24 cellular contexts compared by ENCODE assay signal in the genomic region with DNA sequence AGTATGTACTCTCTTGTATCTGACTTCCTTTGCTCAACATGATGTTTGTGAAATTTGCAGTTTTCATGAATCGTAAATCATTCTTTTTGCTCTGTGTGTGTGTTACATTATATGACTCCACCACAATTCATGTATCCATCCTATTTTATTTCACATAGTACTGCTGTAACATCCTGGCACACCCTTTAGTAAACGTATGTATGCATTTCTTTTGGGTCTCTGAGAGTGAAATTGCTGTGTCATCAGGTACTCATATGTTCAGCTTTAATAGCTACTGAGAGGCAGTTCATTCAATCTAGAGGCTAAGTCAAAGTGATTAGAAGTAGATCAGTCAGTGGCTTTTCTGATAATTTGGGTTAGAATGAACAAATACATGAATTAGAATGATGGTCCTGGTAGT.
A peak's percentile ranks its signal among the peaks of the same experiment; 100 is the strongest.
DNase-seq lines count a peak whose midpoint lies in the region; ATAC-seq, FAIRE-seq and TF ChIP-seq lines count a peak whose summit lies in the region.
"Had no signal": no experiment of that assay in that cellular context is flagged by ENCODE, and none has a peak within 500 bp of the region (broad histone marks: within the 10 kb centered on the region; RNA-seq: fewer than 3 reads in every experiment).

No MANE protein-coding gene starts in this region.

- H3K4me2 ChIP-seq in IMR-90 (ENCODE audit: low read depth, low read length) (no peak overlapping the region), osteoblast (ENCODE audit: insufficient read depth, low read length) (no peak overlapping the region)

- no peak overlapping the region for H3K18ac ChIP-seq in IMR-90 (ENCODE audit: low read depth, low read length)

- H4K91ac ChIP-seq in IMR-90 (ENCODE audit: insufficient read depth, low read depth, low read length), result no peak overlapping the region

- no peak overlapping the region for H2AK5ac ChIP-seq in IMR-90 (ENCODE audit: low read depth, low read length)

- no CpG with 5 or more reads among the region's 2 CpGs for WGBS in IMR-90 (ENCODE audit: extremely low coverage in 2 of 2, insufficient read length in 1 of 2), 2 experiments

- no peak for FAIRE-seq in bronchial epithelial cell (lab: Jason Lieb, UNC)
- FAIRE-seq: GM12891, GM19239 had no signal

- no peak overlapping the region for H3K23ac ChIP-seq in IMR-90 (ENCODE audit: low read depth, low read length)

- H3K36me3 ChIP-seq in IMR-90 (ENCODE audit: control insufficient read depth, insufficient read depth, low read length) (no peaks in the 10 kb centered on the region), bronchial epithelial cell (ENCODE audit: control insufficient read depth, insufficient read depth, low read length) (no peaks in the 10 kb centered on the region), osteoblast (ENCODE audit: insufficient read depth, low read length) (no peaks in the 10 kb centered on the region)
- H3K36me3 ChIP-seq: BE2C, SJCRH30 had no signal

- H3K4ac ChIP-seq in IMR-90 (ENCODE audit: low read depth, low read length), result no peak overlapping the region

- H3K14ac ChIP-seq in IMR-90 (replicated peaks; ENCODE audit: low read depth, low read length), result no peak overlapping the region

- H2BK15ac ChIP-seq in IMR-90 (ENCODE audit: low read depth, low read length), result no peak overlapping the region

- H2AK9ac ChIP-seq in IMR-90 (replicated peaks; ENCODE audit: low read depth, low read length, poor library complexity), result no peak overlapping the region

- H3K27me3 ChIP-seq in IMR-90 (ENCODE audit: control insufficient read depth, insufficient read depth, low read length) (0 out of 2 replicates have a peak, but pooled peaks cover 1% of the 10 kb centered on the region), bronchial epithelial cell (ENCODE audit: control insufficient read depth, insufficient read depth, low read length) (no peaks in the 10 kb centered on the region), osteoblast (ENCODE audit: insufficient read depth, low read length) (no peaks in the 10 kb centered on the region)
- H3K27me3 ChIP-seq: BE2C, SJCRH30 had no signal

- no peak overlapping the region for H3K4me3 ChIP-seq in IMR-90 (ENCODE audit: insufficient read depth, low read depth, low read length)
- no peak overlapping the region for H3K4me3 ChIP-seq in bronchial epithelial cell (ENCODE audit: low read depth, low read length)
- no peak overlapping the region for H3K4me3 ChIP-seq in osteoblast (ENCODE audit: insufficient read depth, low read length)
- H3K4me3 ChIP-seq: SJCRH30 had no signal

- DNase-seq in IMR-90, result no peak
- peak; percentile 34 for DNase-seq in bronchial epithelial cell (ENCODE audit: low read depth)
- peak; percentile 50 for DNase-seq in osteoblast (ENCODE audit: insufficient read length, low spot score, missing footprints)
- no peak for DNase-seq in NCI-H510A (lab: John Stamatoyannopoulos, UW)
- DNase-seq: BE2C; CD8-positive, alpha-beta memory T cell; DMS79 treated with DMSO at 0.1 percent for 48 hours; GF-D8; H7; HFFc6; NCI-H1092 treated with DMSO at 0.1 percent for 48 hours; NCI-H1436; NCI-H187; NCI-H2081 treated with DMSO at 0.1 percent for 48 hours; NCI-H2171; NCI-H226; NCI-H524; NCI-H748 treated with DMSO at 0.1 percent for 48 hours; SJCRH30 had no signal

- no peaks in the 10 kb centered on the region for H3K9me1 ChIP-seq in IMR-90 (ENCODE audit: insufficient read depth, low read length)

- TF ChIP-seq CTCF in IMR-90 (conservative IDR thresholded peaks at IDR 0.05; ENCODE audit: low read depth, low read length), result no peak
- no peak for TF ChIP-seq CTCF in bronchial epithelial cell (IDR thresholded peaks at IDR 0.05; ENCODE audit: insufficient read depth, low read length, severe bottlenecking)
- no peak for TF ChIP-seq CTCF in osteoblast (IDR thresholded peaks at IDR 0.05; ENCODE audit: extremely low read depth, low read depth, low read length)

- in situ Hi-C loops in IMR-90 (cut with MboI; ENCODE audit: low sequenced_read_pairs), result loop anchor here (25.0 kb wide), 1 partner anchor 481 kb away; no protein-coding TSS in a partner anchor

- H4K20me1 ChIP-seq in IMR-90 (ENCODE audit: insufficient read depth, low read length) (no peaks in the 10 kb centered on the region), osteoblast (ENCODE audit: insufficient read depth, low read length) (no peaks in the 10 kb centered on the region)

- no peak for TF ChIP-seq POLR2A in IMR-90 (IDR thresholded peaks at IDR 0.05; ENCODE audit: low read depth, low read length)

- no peak for TF ChIP-seq RAD21 in IMR-90 (IDR thresholded peaks at IDR 0.05; ENCODE audit: low read length)

- intact Hi-C loops in IMR-90 (cut with micrococcal nuclease), result no loop called here

- H2BK20ac ChIP-seq in IMR-90 (ENCODE audit: low read depth, low read length), result no peak overlapping the region

- dilution Hi-C loops in IMR-90 (cut with HindIII; ENCODE audit: low sequenced_read_pairs, unreplicated experiment), result no loop called here

- POLR2A ChIA-PET in IMR-90 (lab: Charles Lee; ENCODE audit: unreplicated experiment), result no interaction called here

- H4K5ac ChIP-seq in IMR-90 (ENCODE audit: low read depth, low read length), result no peak overlapping the region

- no peak for ATAC-seq in IMR-90 (ENCODE audit: low read depth)
- no peak for ATAC-seq in GM19455 (IDR thresholded peaks at IDR 0.05; ENCODE audit: unreplicated experiment)
- no peak for ATAC-seq in GM18909 (IDR thresholded peaks at IDR 0.05; ENCODE audit: poor library complexity, unreplicated experiment)
- ATAC-seq in SK-N-SH treated with all-trans-retinoic acid at 6 μM for 48 hours, result no peak

- no peak overlapping the region for H2BK120ac ChIP-seq in IMR-90 (ENCODE audit: low read depth, low read length)

- no peak overlapping the region for H4K8ac ChIP-seq in IMR-90 (ENCODE audit: low read depth in 2 of 2, low read length in 2 of 2)

- no TSS peak for BruUV-seq in IMR-90 (replicated peaks; lab: Mats Ljungman, UMichigan)

- H3K4me1 ChIP-seq in IMR-90 (ENCODE audit: control insufficient read depth, insufficient read depth, low read length) (0 out of 2 replicates have a peak, but pooled peaks cover 2% of the 10 kb centered on the region), osteoblast (ENCODE audit: insufficient read depth, low read length) (peaks cover 7% of the 10 kb centered on the region)
- H3K4me1 ChIP-seq: BE2C had no signal

- H3K9me3 ChIP-seq in IMR-90 (ENCODE audit: control insufficient read depth, insufficient read depth, low read length) (no peaks in the 10 kb centered on the region), osteoblast (ENCODE audit: low read depth, low read length) (no peaks in the 10 kb centered on the region)
- H3K9me3 ChIP-seq: BE2C, SJCRH30 had no signal

- CTCF ChIA-PET in IMR-90 (lab: Yijun Ruan, JAX), result no interaction called here

- H2AFZ ChIP-seq in IMR-90 (replicated peaks; ENCODE audit: low read length, poor library complexity) (no peak overlapping the region), osteoblast (ENCODE audit: low read length) (no peak overlapping the region)

- no peak overlapping the region for H3K27ac ChIP-seq in IMR-90 (ENCODE audit: insufficient read depth, low read length)
- no peak overlapping the region for H3K27ac ChIP-seq in osteoblast (ENCODE audit: low read depth, low read length)
- H3K27ac ChIP-seq: SJCRH30 had no signal

- no peaks in the 10 kb centered on the region for H3K79me2 ChIP-seq in osteoblast (ENCODE audit: insufficient read depth, low read length)

- H3K56ac ChIP-seq in IMR-90 (ENCODE audit: extremely low read depth, insufficient read depth, low read length), result no peak overlapping the region

- no peak overlapping the region for H2BK5ac ChIP-seq in IMR-90 (ENCODE audit: low read depth, low read length, poor library complexity, severe bottlenecking)

- H3K9ac ChIP-seq in IMR-90 (ENCODE audit: low read depth, low read length), result no peak overlapping the region

- H3K79me1 ChIP-seq in IMR-90 (ENCODE audit: low read depth in 1 of 2, low read length in 2 of 2), result no peaks in the 10 kb centered on the region

TF ChIP-seq in IMR-90, 13 proteins besides CTCF, POLR2A, EP300 and RAD21:
- TF ChIP-seq BHLHE40 (IDR thresholded peaks at IDR 0.05; ENCODE audit: low read depth, low read length) (no peak), MAFK (IDR thresholded peaks at IDR 0.05; ENCODE audit: low read depth, low read length) (peak; percentile 69), RFX5 (IDR thresholded peaks at IDR 0.05; ENCODE audit: low read depth, low read length) (no peak)

TF ChIP-seq in SK-N-SH treated with all-trans-retinoic acid at 6 μM for 48 hours, 23 proteins besides CTCF, POLR2A, EP300 and RAD21 (continues in another document):
- no peak for TF ChIP-seq TCF4 (CRISPR knock-in tag; IDR thresholded peaks at IDR 0.05; ENCODE audit: borderline replicate concordance)
- TF ChIP-seq CSDC2 (CRISPR knock-in tag; IDR thresholded peaks at IDR 0.05), result no peak
- TF ChIP-seq PPARA (CRISPR knock-in tag; IDR thresholded peaks at IDR 0.05; ENCODE audit: borderline replicate concordance), result no peak
- no peak for TF ChIP-seq ZFP3 (CRISPR knock-in tag; IDR thresholded peaks at IDR 0.05)
- TF ChIP-seq ZNF70 (CRISPR knock-in tag; IDR thresholded peaks at IDR 0.05), result no peak
- no peak for TF ChIP-seq ISL1 (CRISPR knock-in tag; IDR thresholded peaks at IDR 0.05)
- TF ChIP-seq ZNF8 (CRISPR knock-in tag; IDR thresholded peaks at IDR 0.05), result no peak
- TF ChIP-seq, protein P1, sequence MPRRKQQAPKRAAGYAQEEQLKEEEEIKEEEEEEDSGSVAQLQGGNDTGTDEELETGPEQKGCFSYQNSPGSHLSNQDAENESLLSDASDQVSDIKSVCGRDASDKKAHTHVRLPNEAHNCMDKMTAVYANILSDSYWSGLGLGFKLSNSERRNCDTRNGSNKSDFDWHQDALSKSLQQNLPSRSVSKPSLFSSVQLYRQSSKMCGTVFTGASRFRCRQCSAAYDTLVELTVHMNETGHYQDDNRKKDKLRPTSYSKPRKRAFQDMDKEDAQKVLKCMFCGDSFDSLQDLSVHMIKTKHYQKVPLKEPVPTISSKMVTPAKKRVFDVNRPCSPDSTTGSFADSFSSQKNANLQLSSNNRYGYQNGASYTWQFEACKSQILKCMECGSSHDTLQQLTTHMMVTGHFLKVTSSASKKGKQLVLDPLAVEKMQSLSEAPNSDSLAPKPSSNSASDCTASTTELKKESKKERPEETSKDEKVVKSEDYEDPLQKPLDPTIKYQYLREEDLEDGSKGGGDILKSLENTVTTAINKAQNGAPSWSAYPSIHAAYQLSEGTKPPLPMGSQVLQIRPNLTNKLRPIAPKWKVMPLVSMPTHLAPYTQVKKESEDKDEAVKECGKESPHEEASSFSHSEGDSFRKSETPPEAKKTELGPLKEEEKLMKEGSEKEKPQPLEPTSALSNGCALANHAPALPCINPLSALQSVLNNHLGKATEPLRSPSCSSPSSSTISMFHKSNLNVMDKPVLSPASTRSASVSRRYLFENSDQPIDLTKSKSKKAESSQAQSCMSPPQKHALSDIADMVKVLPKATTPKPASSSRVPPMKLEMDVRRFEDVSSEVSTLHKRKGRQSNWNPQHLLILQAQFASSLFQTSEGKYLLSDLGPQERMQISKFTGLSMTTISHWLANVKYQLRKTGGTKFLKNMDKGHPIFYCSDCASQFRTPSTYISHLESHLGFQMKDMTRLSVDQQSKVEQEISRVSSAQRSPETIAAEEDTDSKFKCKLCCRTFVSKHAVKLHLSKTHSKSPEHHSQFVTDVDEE (CRISPR knock-in tag; IDR thresholded peaks at IDR 0.05), result no peak
- no peak for TF ChIP-seq SNAI2 (CRISPR knock-in tag; IDR thresholded peaks at IDR 0.05)

Comparison
In these comparisons a context has a peak if more than half of its experiments do, and no peak if none do; other contexts are left out.
1. DNase-seq: peak in bronchial epithelial cell (single experiment) and osteoblast (single experiment); none in IMR-90 (single experiment) and NCI-H510A (single experiment).